8 cellular contexts compared by ENCODE assay signal in the genomic region with DNA sequence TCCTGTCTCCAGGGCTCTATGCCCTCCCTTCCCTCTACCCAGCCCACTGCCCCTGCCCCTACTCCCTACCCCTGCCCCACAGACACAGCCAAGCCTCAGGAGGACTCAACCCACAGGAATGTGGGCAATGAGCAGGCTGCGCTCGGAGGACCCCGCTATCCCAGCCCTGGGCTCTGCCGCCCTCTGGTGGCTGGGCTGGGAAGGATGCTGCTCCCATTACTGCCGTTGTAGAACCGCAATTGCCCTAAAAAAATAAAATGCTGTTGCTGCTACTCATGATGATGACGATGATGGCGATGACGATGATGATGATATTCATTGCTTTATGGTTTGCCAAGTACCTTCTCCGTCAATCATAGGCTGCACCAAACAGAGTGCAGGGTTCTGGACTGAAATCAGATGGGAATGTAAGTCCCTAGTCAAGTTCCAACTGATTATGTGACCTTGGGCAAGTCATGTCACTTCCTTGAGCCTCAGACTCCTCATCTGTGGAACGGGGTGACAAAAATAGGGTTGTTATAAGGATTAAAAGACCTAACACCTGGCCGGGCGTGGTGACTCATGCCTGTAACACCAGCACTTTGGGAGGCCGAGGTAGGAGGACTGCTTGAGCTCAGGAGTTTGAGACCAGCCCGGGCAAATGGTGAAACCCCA. TPM values are rescaled to one million over a fixed set of nuclear protein-coding genes. Genes with fewer than 3 reads are reported as not detected.
A peak's percentile ranks its signal among the peaks of the same experiment; 100 is the strongest.
DNase-seq lines count a peak whose midpoint lies in the region; ATAC-seq and TF ChIP-seq lines count a peak whose summit lies in the region.

No MANE protein-coding gene starts in this region.

- no peaks in the 10 kb centered on the region for H3K9me3 Mint-ChIP-seq in activated B cell treated with CpG ODN at 0.5 μM for 24 hours

- CTCF ChIA-PET in activated B cell treated with CpG ODN at 0.5 μM for 24 hours (lab: Charles Lee): interaction anchor here (0.8 to 9.4 kb wide), 3 partner anchors 53 to 108 kb away, joined by 3 to 126 read pairs (median 3); no protein-coding TSS in a partner anchor

- TF ChIP-seq CTCF in activated B cell treated with CpG ODN at 0.5 μM for 24 hours (IDR thresholded peaks at IDR 0.05): peak; percentile 44

- in situ Hi-C loops in T47D (cut with HindIII; ENCODE audit: low pct_unique_long_range_greater_than_20kb, low sequenced_read_pairs): no loop called here

- peak; percentile 64 for DNase-seq in NCI-H345 (lab: John Stamatoyannopoulos, UW)
- DNase-seq in NCI-H345 treated with DMSO at 0.1 percent for 48 hours (lab: John Stamatoyannopoulos, UW; ENCODE audit: unreplicated experiment): no peak
- DNase-seq in NCI-H146 (lab: John Stamatoyannopoulos, UW): peak; percentile 21
- DNase-seq in activated B cell treated with CpG ODN at 0.5 μM for 24 hours: peak; percentile 69
- peak; percentile 46 to 66 for DNase-seq in T47D (ENCODE audit: low read depth in 1 of 2, low spot score in 1 of 2)
- DNase-seq in islet precursor cell: peak; percentile 89
- DNase-seq in stimulated activated CD4-positive, alpha-beta T cell treated with anti-CD3 and anti-CD28 coated beads, Interleukin-2, amount 100 ng/mL, for 24 hours: peak; percentile 82 to 85

- no peaks in the 10 kb centered on the region for H3K36me3 Mint-ChIP-seq in activated B cell treated with CpG ODN at 0.5 μM for 24 hours (ENCODE audit: low read depth)

- H3K4me3 Mint-ChIP-seq in activated B cell treated with CpG ODN at 0.5 μM for 24 hours: no peak overlapping the region

- H3K4me1 Mint-ChIP-seq in activated B cell treated with CpG ODN at 0.5 μM for 24 hours: no peaks in the 10 kb centered on the region

- peaks cover 19% of the 10 kb centered on the region for H3K27me3 Mint-ChIP-seq in activated B cell treated with CpG ODN at 0.5 μM for 24 hours

- ATAC-seq in activated B cell treated with CpG ODN at 0.5 μM for 24 hours (ENCODE audit: low read depth) (peak; percentile 89), GM18861 (IDR thresholded peaks at IDR 0.05; ENCODE audit: unreplicated experiment) (no peak)

- H3K27ac Mint-ChIP-seq in activated B cell treated with CpG ODN at 0.5 μM for 24 hours: no peak overlapping the region

- POLR2A ChIA-PET in activated B cell treated with CpG ODN at 0.5 μM for 24 hours (lab: Charles Lee): interaction anchor here (0.9 kb wide), 1 partner anchor 108 kb away, joined by 4 read pairs; no protein-coding TSS in a partner anchor

- intact Hi-C loops in activated B cell treated with CpG ODN at 0.5 μM for 24 hours (cut with micrococcal nuclease): loop anchor here (1.0 to 2.0 kb wide), 4 partner anchors 57 to 396 kb away; no protein-coding TSS in a partner anchor

RNA-seq across cellular contexts. Expression of a gene that starts 24.6 kb away (rescaled TPM):
- total RNA-seq in activated B cell treated with CpG ODN at 0.5 μM for 24 hours: 7.6 and 7.7 TPM in 2 replicates

RNA-seq across cellular contexts. Expression of a gene that starts 32.0 kb away (rescaled TPM):
- total RNA-seq in activated B cell treated with CpG ODN at 0.5 μM for 24 hours: not detected in 2 replicates

RNA-seq across cellular contexts. Expression of a gene that starts 49.1 kb away (rescaled TPM):
- 5.0 and 5.1 TPM in 2 replicates for total RNA-seq in activated B cell treated with CpG ODN at 0.5 μM for 24 hours
